ENCODE assay signal across 23 cellular contexts in genomic region chr4:168070903-168071302, GRCh38. TPM values are rescaled to one million over a fixed set of nuclear protein-coding genes. Genes with fewer than 3 reads are reported as not detected.
DNase-seq lines count a peak whose midpoint lies in the region; TF ChIP-seq lines count a peak whose summit lies in the region.
"Had no signal": no experiment of that assay in that cellular context is flagged by ENCODE, and none has a peak within 500 bp of the region (broad histone marks: within the 10 kb centered on the region; RNA-seq: fewer than 3 reads in every experiment).

No MANE protein-coding gene starts in this region.

- TF ChIP-seq CTCF in MM.1S (IDR thresholded peaks at IDR 0.05; ENCODE audit: low read length), result no peak
- TF ChIP-seq CTCF in epithelial cell of esophagus (IDR thresholded peaks at IDR 0.05; ENCODE audit: insufficient read depth, low read depth, low read length, missing control alignments), result no peak
- TF ChIP-seq CTCF in right atrium auricular region (IDR thresholded peaks at IDR 0.05), result no peak

- no peaks in the 10 kb centered on the region for H3K27me3 ChIP-seq in MM.1S (replicated peaks; ENCODE audit: insufficient read depth, low read length)
- H3K27me3 ChIP-seq in right atrium auricular region, result no peaks in the 10 kb centered on the region
- H3K27me3 ChIP-seq: BLaER1 treated with 17β-estradiol and CSF1 and Interleukin-3, amounts not matched to agents 10 nM and 100 nM had no signal

- H3K4me1 ChIP-seq in MM.1S (ENCODE audit: low read length) (peaks cover 24% of the 10 kb centered on the region), right atrium auricular region (no peaks in the 10 kb centered on the region)
- H3K4me1 ChIP-seq: A549; BLaER1 treated with 17β-estradiol and CSF1 and Interleukin-3, amounts not matched to agents 10 nM and 100 nM; HAP-1 had no signal

- H2AFZ ChIP-seq in MM.1S (ENCODE audit: low read length), result no peak overlapping the region

- intact Hi-C loops in cardiac septum (cut with DNase I), result no loop called here

- no peaks in the 10 kb centered on the region for H3K36me3 ChIP-seq in MM.1S (replicated peaks; ENCODE audit: insufficient read depth, low read length)
- no peaks in the 10 kb centered on the region for H3K36me3 ChIP-seq in right atrium auricular region
- H3K36me3 ChIP-seq: BLaER1 treated with 17β-estradiol and CSF1 and Interleukin-3, amounts not matched to agents 10 nM and 100 nM; HAP-1 had no signal

- H3K9me2 ChIP-seq in MM.1S (replicated peaks; ENCODE audit: insufficient read depth, low read length), result no peaks in the 10 kb centered on the region
- H3K9me2 ChIP-seq: SK-N-SH had no signal

- H4K20me1 ChIP-seq in MM.1S (ENCODE audit: insufficient read depth, low read length), result no peaks in the 10 kb centered on the region
- H4K20me1 ChIP-seq: BLaER1 treated with 17β-estradiol and CSF1 and Interleukin-3, amounts not matched to agents 10 nM and 100 nM had no signal

- H3K27ac ChIP-seq in MM.1S (ENCODE audit: low read length) (peak overlapping the region; percentile 46; the same call in 1 of the 2 replicates), right atrium auricular region (no peak overlapping the region)
- H3K27ac ChIP-seq: A549; BLaER1 treated with 17β-estradiol and CSF1 and Interleukin-3, amounts not matched to agents 10 nM and 100 nM had no signal

- H3K4me2 ChIP-seq in MM.1S (ENCODE audit: low read depth, low read length), result peak overlapping the region; percentile 65
- H3K4me2 ChIP-seq: A549; BLaER1 treated with 17β-estradiol and CSF1 and Interleukin-3, amounts not matched to agents 10 nM and 100 nM; SK-N-SH had no signal

- H3F3A ChIP-seq in MM.1S (ENCODE audit: insufficient read depth, low read length), result peaks cover 5% of the 10 kb centered on the region; the same call in 1 of the 2 replicates

- peak; percentile 18 for DNase-seq in MM.1S
- peak; percentile 4 for DNase-seq in amniotic epithelial cell (ENCODE audit: low read depth)
- peak; percentile 14 for DNase-seq in epithelial cell of esophagus (ENCODE audit: low read depth)
- DNase-seq in renal cortical epithelial cell (ENCODE audit: low read depth), result peak; percentile 53
- no peak for DNase-seq in cardiac septum (ENCODE audit: low spot score)
- DNase-seq in ureter (ENCODE audit: low spot score), result no peak
- DNase-seq in right atrium auricular region (ENCODE audit: low spot score), result no peak
- DNase-seq: AML-193; CD4-positive, alpha-beta memory T cell; COR-L47; GOT3; Kasumi-1; NCI-H1105 treated with DMSO at 0.1 percent for 48 hours; NCI-H146; NCI-H1930; NCI-H2107; NCI-H524; NCI-H748 treated with DMSO at 0.1 percent for 48 hours; SK-N-SH had no signal

- no peaks in the 10 kb centered on the region for H3K79me2 ChIP-seq in MM.1S (ENCODE audit: low read length)

- H3K9me3 ChIP-seq in MM.1S (replicated peaks; ENCODE audit: insufficient read depth, low read length), result no peaks in the 10 kb centered on the region
- H3K9me3 ChIP-seq in right atrium auricular region, result no peaks in the 10 kb centered on the region
- H3K9me3 ChIP-seq: A549; BLaER1 treated with 17β-estradiol and CSF1 and Interleukin-3, amounts not matched to agents 10 nM and 100 nM; HAP-1; SK-N-SH had no signal

- H3K9ac ChIP-seq in MM.1S (ENCODE audit: low read length), result no peak overlapping the region
- H3K9ac ChIP-seq: BLaER1 treated with 17β-estradiol and CSF1 and Interleukin-3, amounts not matched to agents 10 nM and 100 nM; SK-N-SH had no signal

- H3K4me3 ChIP-seq in MM.1S (ENCODE audit: low read length) (peak overlapping the region; percentile 16; the same call in 1 of the 2 replicates), epithelial cell of esophagus (ENCODE audit: low read length) (no peak overlapping the region), right atrium auricular region (no peak overlapping the region)
- H3K4me3 ChIP-seq: A549; BLaER1 treated with 17β-estradiol and CSF1 and Interleukin-3, amounts not matched to agents 10 nM and 100 nM; HAP-1 had no signal

RNA-seq across cellular contexts. Expression of gene ANXA10, which starts 21.4 kb away (rescaled TPM):
- not detected in 2 replicates for total RNA-seq in renal cortical epithelial cell
- total RNA-seq in cardiac septum, result not detected
- 36.3 TPM for total RNA-seq in ureter
- not detected for total RNA-seq in right atrium auricular region
- total RNA-seq: CD4-positive, alpha-beta memory T cell; HepG2 had no signal

Comparison
In these comparisons a context has a peak if more than half of its experiments do, and no peak if none do; other contexts are left out.
1. DNase-seq: peak in MM.1S (single experiment), amniotic epithelial cell (single experiment), epithelial cell of esophagus (single experiment) and renal cortical epithelial cell (single experiment); none in cardiac septum (single experiment), ureter (single experiment) and right atrium auricular region (single experiment).
2. RNA of gene ANXA10, which starts 21.4 kb away (total RNA-seq): 36.3 TPM in ureter (single experiment); not detected in renal cortical epithelial cell, not detected in cardiac septum (single experiment) and not detected in right atrium auricular region; every median in the first group is over 10 times any median in the second.